ENCODE assay signal across 8 cellular contexts in the genomic region with DNA sequence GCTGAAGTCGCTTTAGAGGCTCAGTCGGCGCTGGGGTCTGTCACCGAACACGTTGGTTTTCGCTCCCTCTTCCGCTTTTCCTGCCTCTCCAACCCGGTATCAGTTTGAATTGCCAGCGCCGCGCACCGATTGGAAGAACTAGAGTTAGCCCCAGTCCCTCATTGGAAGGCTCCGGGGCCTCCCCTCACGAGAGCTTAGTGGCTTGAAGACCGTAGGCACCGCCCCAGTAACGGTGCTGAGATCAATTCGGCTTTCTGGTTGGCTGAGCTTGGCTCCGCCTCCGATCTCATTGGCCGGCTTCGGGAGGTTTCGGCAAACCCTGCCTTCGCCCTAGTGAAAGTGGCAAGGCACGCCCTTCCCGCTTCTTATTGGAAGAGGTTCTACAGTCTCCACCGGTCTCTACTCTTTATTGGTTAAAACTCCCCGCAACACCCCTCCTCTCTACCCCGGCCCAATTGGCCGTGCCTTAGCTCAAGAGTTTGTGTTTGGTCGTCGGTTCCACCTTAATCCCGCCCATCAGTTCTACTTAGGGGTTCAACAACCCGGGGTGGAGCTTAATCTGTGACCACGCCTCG. TPM values are rescaled to one million over a fixed set of nuclear protein-coding genes. Genes with fewer than 3 reads are reported as not detected.
A peak's percentile ranks its signal among the peaks of the same experiment; 100 is the strongest.
DNase-seq lines count a peak whose midpoint lies in the region; ATAC-seq and TF ChIP-seq lines count a peak whose summit lies in the region.
"Not testable (repeated sequence)": the region's sequence is repeated elsewhere in the genome, so short reads cannot be mapped to it uniquely, and the experiment has no call there.

A gene (minus strand): TSS at position 51 of the 575 bp plus-strand sequence. CDS start 814 bp downstream, outside the sequence.

- peak within 1 kb of the TSS; percentile 78 for H2AFZ ChIP-seq in trophoblast cell (ENCODE audit: insufficient read depth, low read length, poor library complexity)

- not testable (repeated sequence) for H3K9ac ChIP-seq in trophoblast cell (ENCODE audit: low read length)

- H4K12ac ChIP-seq in trophoblast cell (ENCODE audit: low read depth, low read length) = not testable (repeated sequence)

- not testable (repeated sequence) for H3K9me3 ChIP-seq in trophoblast cell (ENCODE audit: insufficient read depth, low read depth, low read length); thyroid gland

- peak within 1 kb of the TSS; percentile 62 for H3K27ac ChIP-seq in trophoblast cell (ENCODE audit: low read depth, low read length)
- H3K27ac ChIP-seq in thyroid gland = peak within 1 kb of the TSS in 2 of 3 donors; percentile 44 to 73

- in situ Hi-C loops in GM13976 (cut with MboI; ENCODE audit: low sequenced_read_pairs, unreplicated experiment) = not testable (repeated sequence)

- H2AK5ac ChIP-seq in trophoblast cell (ENCODE audit: low read length) = not testable (repeated sequence)

- intact Hi-C loops in Right ventricle myocardium inferior (cut with DNase I); thyroid gland (cut with DNase I): not testable (repeated sequence)

- H3K14ac ChIP-seq in trophoblast cell (ENCODE audit: low read length) = not testable (repeated sequence)

- ATAC-seq in HG02938 (IDR thresholded peaks at IDR 0.05; ENCODE audit: unreplicated experiment) = peak; percentile 89
- ATAC-seq in Right ventricle myocardium inferior = peak; percentile 93

- not testable (repeated sequence) for TF ChIP-seq POLR2A in thyroid gland (IDR thresholded peaks at IDR 0.05)

- H3K36me3 ChIP-seq in trophoblast cell (ENCODE audit: control insufficient read depth in 1 of 2, insufficient read depth in 2 of 2, low read length in 2 of 2); thyroid gland: not testable (repeated sequence)

- not testable (repeated sequence) for H3K36me3 Mint-ChIP-seq in activated naive CD8-positive, alpha-beta T cell

- not testable (repeated sequence) for H3K23ac ChIP-seq in trophoblast cell (ENCODE audit: low read length)

- H3K4me3 Mint-ChIP-seq in activated naive CD8-positive, alpha-beta T cell = peak within 1 kb of the TSS; percentile 69

- H3K79me2 ChIP-seq in trophoblast cell (ENCODE audit: control insufficient read depth, insufficient read depth, low read length, poor library complexity) = not testable (repeated sequence)

- H3K4me3 ChIP-seq in trophoblast cell (ENCODE audit: low read depth, low read length) (peak within 1 kb of the TSS; percentile 72), thyroid gland (replicated peaks in 1 of 3) (peak within 1 kb of the TSS in 2 of 3 donors; percentile 33 to 49)

- not testable (repeated sequence) for H3K27me3 ChIP-seq in trophoblast cell (ENCODE audit: insufficient read depth, low read length); thyroid gland

- not testable (repeated sequence) for H3K4ac ChIP-seq in trophoblast cell (ENCODE audit: low read depth, low read length)

- not testable (repeated sequence) for H3K79me1 ChIP-seq in trophoblast cell (ENCODE audit: low read length)

- H4K91ac ChIP-seq in trophoblast cell (ENCODE audit: low read depth, low read length) = not testable (repeated sequence)

- not testable (repeated sequence) for TF ChIP-seq CTCF in GM13976 (IDR thresholded peaks at IDR 0.05; ENCODE audit: borderline replicate concordance, control extremely low read depth, extremely low read depth, insufficient read depth, missing control alignments); thyroid gland (IDR thresholded peaks at IDR 0.05)

- H2BK120ac ChIP-seq in trophoblast cell (ENCODE audit: insufficient read depth, low read length, poor library complexity) = not testable (repeated sequence)

- not testable (repeated sequence) for H3K27ac Mint-ChIP-seq in activated naive CD8-positive, alpha-beta T cell

- H3K4me1 Mint-ChIP-seq in activated naive CD8-positive, alpha-beta T cell (ENCODE audit: low read depth) = not testable (repeated sequence)

- H3K4me1 ChIP-seq in trophoblast cell (ENCODE audit: control insufficient read depth in 1 of 2, insufficient read depth in 2 of 2, low read length in 2 of 2); thyroid gland: not testable (repeated sequence)

- not testable (repeated sequence) for H3K18ac ChIP-seq in trophoblast cell (ENCODE audit: low read length)

- no CpG with 5 or more reads among the region's 36 CpGs for WGBS in trophoblast cell (ENCODE audit: extremely low coverage, insufficient coverage, insufficient read length)
- WGBS in thyroid gland, 2 donors = 0 to 1% methylated on average over 14 to 19 of the region's 36 CpGs

- not testable (repeated sequence) for H2BK5ac ChIP-seq in trophoblast cell (ENCODE audit: low read depth, low read length, poor library complexity)

- peak; percentile 75 for DNase-seq in GM13976 (ENCODE audit: low spot score)
- DNase-seq in NCI-H146 (lab: John Stamatoyannopoulos, UW) = peak; percentile 99
- peak; percentile 99 for DNase-seq in SW480 (ENCODE audit: low spot score)
- DNase-seq in Right ventricle myocardium inferior (ENCODE audit: missing footprints) = peak; percentile 97
- peak; percentile 99 for DNase-seq in trophoblast cell
- peak; percentile 99 for DNase-seq in thyroid gland

- not testable (repeated sequence) for H2BK12ac ChIP-seq in trophoblast cell (ENCODE audit: low read length)

- H4K8ac ChIP-seq in trophoblast cell (ENCODE audit: low read depth, low read length) = not testable (repeated sequence)

- not testable (repeated sequence) for H3K27me3 Mint-ChIP-seq in activated naive CD8-positive, alpha-beta T cell

- H3K9me3 Mint-ChIP-seq in activated naive CD8-positive, alpha-beta T cell (ENCODE audit: low read depth) = not testable (repeated sequence)

- peak within 1 kb of the TSS; percentile 48 for H3K4me2 ChIP-seq in trophoblast cell (ENCODE audit: low read length)

RNA-seq across cellular contexts. Expression of the gene that starts here (rescaled TPM):
- total RNA-seq in Right ventricle myocardium inferior = 1.6 TPM
- 5.2 and 5.7 TPM in 2 replicates for polyA plus RNA-seq in trophoblast cell (2013)
- not detected for total RNA-seq in thyroid gland

Comparison
In these comparisons a context has a peak if more than half of its experiments do, and no peak if none do; other contexts are left out.
1. Peak in every context shown above with its lines: DNase-seq, ATAC-seq, H3K4me3 ChIP-seq and H3K27ac ChIP-seq.
2. Peak in DNase-seq, H3K4me3 ChIP-seq and H3K27ac ChIP-seq in thyroid gland; RNA of the gene not detected or under 1 TPM.